In genomic region chr18:23504720-23505119, GRCh38 we compare ENCODE assay signal across 1 cellular context.
TF ChIP-seq lines count a peak whose summit lies in the region.

No MANE protein-coding gene starts in this region.

TF ChIP-seq in HepG2, 621 proteins besides CTCF, POLR2A, EP300 and RAD21 (continued from another document):
- TF ChIP-seq BCLAF1 (IDR thresholded peaks at IDR 0.05) (no peak), ZSCAN30 (CRISPR knock-in tag; IDR thresholded peaks at IDR 0.05) (no peak), ZNF605 (CRISPR knock-in tag; IDR thresholded peaks at IDR 0.05) (no peak), FOXO4 (CRISPR knock-in tag; conservative IDR thresholded peaks at IDR 0.05) (no peak)
